Comparison of ENCODE assay signal across 9 cellular contexts in the genomic region with DNA sequence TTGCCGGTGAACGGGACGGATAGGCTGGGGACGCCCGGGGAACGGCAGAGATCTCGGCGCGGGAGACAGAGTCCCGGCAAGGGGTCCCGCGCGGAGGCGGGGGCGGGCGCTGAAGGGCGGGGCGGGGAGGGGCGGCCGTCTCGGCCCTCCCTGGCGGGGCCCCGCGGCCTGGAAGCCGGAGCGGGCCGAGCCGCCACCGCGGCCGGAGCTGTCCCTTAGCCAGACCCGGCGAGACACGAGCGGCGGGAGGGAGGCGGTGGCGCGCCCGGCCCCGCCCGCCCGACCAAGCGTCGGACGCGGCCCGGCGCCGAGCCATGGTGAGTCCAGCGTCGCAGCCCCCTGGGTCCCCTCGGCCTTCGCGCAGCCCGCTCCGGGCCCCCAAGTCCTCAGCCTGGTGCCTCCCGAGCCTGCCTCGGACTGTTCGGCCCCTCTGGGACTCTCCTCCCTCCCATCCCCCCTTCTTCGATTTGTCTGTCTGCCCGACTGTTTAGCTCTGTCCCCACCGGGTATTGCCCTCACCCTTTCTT. TPM values are rescaled to one million over a fixed set of nuclear protein-coding genes. Genes with fewer than 3 reads are reported as not detected.
DNase-seq lines count a peak whose midpoint lies in the region; ATAC-seq, FAIRE-seq and TF ChIP-seq lines count a peak whose summit lies in the region.
"Had no signal": no experiment of that assay in that cellular context is flagged by ENCODE, and none has a peak within 500 bp of the region (broad histone marks: within the 10 kb centered on the region; RNA-seq: fewer than 3 reads in every experiment).

Gene ARHGEF40 (plus strand): TSS at position 222 of the 527 bp plus-strand sequence. CDS start 93 bp downstream, at position 315.

- H3K27ac ChIP-seq in GM12878 (ENCODE audit: control insufficient read depth, insufficient read depth) = no peak within 1 kb of the TSS

- peak within 1 kb of the TSS; percentile 63 for H3K4me3 Mint-ChIP-seq in activated CD4-positive, alpha-beta T cell treated with anti-CD3 and anti-CD28 coated beads for 36 hours

- H3K9ac ChIP-seq in GM12878 (ENCODE audit: control insufficient read depth, insufficient read depth, low read length) = peak within 1 kb of the TSS; percentile 35

- WGBS in GM12878 (ENCODE audit: insufficient coverage, insufficient replicate concordance, low lambda C conversion rate, missing lambda C conversion rate) = 3% methylated on average over 6 of the region's 63 CpGs

- TF ChIP-seq POLR2A in GM12878 (IDR thresholded peaks at IDR 0.05; ENCODE audit: low read depth, low read length) = no peak

- no peak within 1 kb of the TSS for H2AFZ ChIP-seq in GM12878 (ENCODE audit: control insufficient read depth, low read depth, low read length)

- POLR2A ChIA-PET in activated CD4-positive, alpha-beta T cell treated with anti-CD3 and anti-CD28 coated beads for 36 hours (lab: Charles Lee) = interaction anchor here (0.8 to 1.6 kb wide), 2 partner anchors 22 to 97 kb away, joined by 3 read pairs; no protein-coding TSS in a partner anchor
- POLR2A ChIA-PET in GM12878 (lab: Charles Lee) = interaction anchor here (0.6 to 2.6 kb wide), 3 partner anchors 35 to 376 kb away, joined by 3 to 21 read pairs (median 7); no protein-coding TSS in a partner anchor

- no peaks in the 10 kb centered on the region for H3K79me2 ChIP-seq in GM12878 (ENCODE audit: control insufficient read depth, insufficient read depth, low read length)

- H3K27me3 ChIP-seq in GM12878 (replicated peaks in 1 of 2; ENCODE audit: control insufficient read depth in 2 of 2, insufficient read depth in 2 of 2, low read length in 1 of 2) = peaks cover 9 to 20% of the 10 kb centered on the region in 2 experiments

- SMC1A ChIA-PET in GM12878 (lab: Charles Lee; ENCODE audit: uncharacterized antibody, unreplicated experiment) = interaction anchor here (1.0 to 3.1 kb wide), 5 partner anchors 25 to 428 kb away, joined by 3 to 30 read pairs (median 8); no protein-coding TSS in a partner anchor

- RAD21 ChIA-PET in GM12878 (lab: Charles Lee; ENCODE audit: unreplicated experiment) = interaction anchor here (1.3 to 3.0 kb wide), 6 partner anchors 22 to 55 kb away, joined by 4 to 42 read pairs (median 13); no protein-coding TSS in a partner anchor

- peaks cover 61% of the 10 kb centered on the region for H3K27me3 Mint-ChIP-seq in activated CD4-positive, alpha-beta T cell treated with anti-CD3 and anti-CD28 coated beads for 36 hours

- peak; percentile 43 for DNase-seq in activated CD4-positive, alpha-beta T cell treated with anti-CD3 and anti-CD28 coated beads for 36 hours
- DNase-seq in activated CD4-positive, alpha-beta T cell treated with anti-CD3 and anti-CD28 coated beads for 4 hours = no peak
- peak; percentile 54 for DNase-seq in NCI-H69 (lab: John Stamatoyannopoulos, UW)
- no peak for DNase-seq in GM12878 (ENCODE audit: low read depth, low spot score)
- peak; percentile 72 to 73 for DNase-seq in hippocampal formation (lab: John Stamatoyannopoulos, UW)
- peak; percentile 87 for DNase-seq in posterior vena cava (ENCODE audit: low spot score)
- no peak for DNase-seq in activated gamma-delta T cell (lab: John Stamatoyannopoulos, UW)

- H3K27ac Mint-ChIP-seq in activated CD4-positive, alpha-beta T cell treated with anti-CD3 and anti-CD28 coated beads for 36 hours = no peak within 1 kb of the TSS

- peak within 1 kb of the TSS; percentile 67 for H3K4me3 ChIP-seq in GM12878

- no peaks in the 10 kb centered on the region for H3K9me3 Mint-ChIP-seq in activated CD4-positive, alpha-beta T cell treated with anti-CD3 and anti-CD28 coated beads for 36 hours (ENCODE audit: low read depth)

- FAIRE-seq in GM12878 (lab: Jason Lieb, UNC) = no peak
- FAIRE-seq: GM18507 had no signal

- TF ChIP-seq RAD21 in GM12878 (IDR thresholded peaks at IDR 0.05; ENCODE audit: insufficient read depth, low read depth, low read length) = no peak

- in situ Hi-C loops in GM12878 (cut with MboI) = no loop called here

- no peaks in the 10 kb centered on the region for H3K36me3 ChIP-seq in GM12878 (ENCODE audit: control insufficient read depth in 2 of 2, insufficient read depth in 2 of 2, low read length in 1 of 2)

- H3K4me2 ChIP-seq in GM12878 (ENCODE audit: control insufficient read depth, insufficient read depth) = peak within 1 kb of the TSS; percentile 67

- ATAC-seq in activated CD4-positive, alpha-beta T cell treated with anti-CD3 and anti-CD28 coated beads for 36 hours = no peak
- ATAC-seq in GM12878 = peak; percentile 38
- no peak for ATAC-seq in HG03175 (IDR thresholded peaks at IDR 0.05; ENCODE audit: unreplicated experiment)

- BruUV-seq in GM12878 (replicated peaks; lab: Mats Ljungman, UMichigan) = no TSS peak

- TF ChIP-seq CTCF in GM12878 (IDR thresholded peaks at IDR 0.05 in 2 of 3, conservative IDR thresholded peaks at IDR 0.05 in 1 of 3; ENCODE audit: control insufficient read depth in 2 of 3, extremely low read depth in 1 of 3, insufficient read depth in 1 of 3, low read depth in 3 of 3, low read length in 3 of 3) = no peak

- no peaks in the 10 kb centered on the region for H3K9me3 ChIP-seq in GM12878 (replicated peaks; ENCODE audit: control insufficient read depth, insufficient read depth, low read length)

- H3K4me1 Mint-ChIP-seq in activated CD4-positive, alpha-beta T cell treated with anti-CD3 and anti-CD28 coated beads for 36 hours = peaks cover 33% of the 10 kb centered on the region

- peaks cover 29% of the 10 kb centered on the region for H3K4me1 ChIP-seq in GM12878 (ENCODE audit: control insufficient read depth, insufficient read depth, low read length)

- no peak for TF ChIP-seq EP300 in GM12878 (IDR thresholded peaks at IDR 0.05; ENCODE audit: borderline replicate concordance in 1 of 2, control insufficient read depth in 1 of 2, low read depth in 2 of 2, low read length in 2 of 2)

- CTCF ChIA-PET in activated CD4-positive, alpha-beta T cell treated with anti-CD3 and anti-CD28 coated beads for 36 hours (lab: Charles Lee) = interaction anchor here (0.6 to 5.7 kb wide), 9 partner anchors 17 to 78 kb away, joined by 3 to 48 read pairs (median 6); no protein-coding TSS in a partner anchor
- CTCF ChIA-PET in GM12878 (lab: Yijun Ruan, JAX) = interaction anchor here (0.7 to 5.6 kb wide), 9 partner anchors 8 to 245 kb away, joined by 3 to 100 read pairs (median 16); partner anchors contain the start of gene TMEM253

- no peaks in the 10 kb centered on the region for H4K20me1 ChIP-seq in GM12878 (ENCODE audit: control insufficient read depth, insufficient read depth)

- no peaks in the 10 kb centered on the region for H3K36me3 Mint-ChIP-seq in activated CD4-positive, alpha-beta T cell treated with anti-CD3 and anti-CD28 coated beads for 36 hours (ENCODE audit: low read depth)

- intact Hi-C loops in activated CD4-positive, alpha-beta T cell treated with anti-CD3 and anti-CD28 coated beads for 36 hours (cut with DNase I, micrococcal nuclease) = loop anchor here (2.0 kb wide), 2 partner anchors 17 to 45 kb away; partner anchors contain the start of gene NDRG2 (in 1 of the 2)
- intact Hi-C loops in GM12878 (cut with micrococcal nuclease; ENCODE audit: unreplicated experiment) (no loop called here), posterior vena cava (cut with DNase I) (loop anchor here in 1 of 2 donors (5.0 kb wide), 1 partner anchor 37 kb away; no protein-coding TSS in a partner anchor)

RNA-seq across cellular contexts. Expression of gene ARHGEF40, which starts in this region (rescaled TPM):
- total RNA-seq in activated CD4-positive, alpha-beta T cell treated with anti-CD3 and anti-CD28 coated beads for 36 hours = under 1 TPM; 0.05 to 0.09 TPM
- 0.86 and 1.4 TPM in 2 replicates for total RNA-seq in GM12878 (2013; cell fraction: nucleolus; rRNA removed)
- total RNA-seq in GM12878 (2014; rRNA removed) = 0.05 and 0.06 TPM in 2 replicates
- total RNA-seq in GM12878 (2014; rRNA removed; fragmentation: Illumina TruSeq; extraction: Trizol) = 0.04 TPM in 1 of 2 replicates, not detected in the other
- total RNA-seq in GM12878 (2021) = 0.31 and 0.35 TPM in 2 replicates
- polyA plus RNA-seq in GM12878 (2011; ENCODE audit: low read depth) = not detected
- 0.12 and 0.26 TPM in 2 replicates for polyA plus RNA-seq in GM12878 (2011; rRNA removed)
- polyA plus RNA-seq in GM12878 (2011; cell fraction: cytosol; rRNA removed) = 0.27 and 0.45 TPM in 2 replicates
- polyA plus RNA-seq in GM12878 (2011; cell fraction: nucleus; rRNA removed) = 0.57 and 0.99 TPM in 2 replicates
- 0.04 and 0.18 TPM in 2 replicates for polyA plus RNA-seq in GM12878 (2012)
- polyA plus RNA-seq in GM12878 (2014; fragmentation: Illumina TruSeq; extraction: Trizol) = 0.03 TPM in 1 of 2 replicates, not detected in the other
- not detected for polyA plus RNA-seq in GM12878 (2014; fragmentation: Nextera tagmentation; extraction: Ambion mirVana)
- polyA plus RNA-seq in GM12878 (2014; rRNA removed) = 0.03 and 0.04 TPM in 2 replicates
- under 1 TPM; 0.11 to 0.25 TPM for polyA plus RNA-seq in GM12878 (2016; fragmentation: Nextera tagmentation; extraction: Ambion mirVana)
- 0.07 and 0.31 TPM in 2 replicates for polyA minus RNA-seq in GM12878 (2011; rRNA and poly(A)+ RNA removed)
- not detected in 2 replicates for polyA minus RNA-seq in GM12878 (2011; cell fraction: cytosol; rRNA and poly(A)+ RNA removed)
- polyA minus RNA-seq in GM12878 (2011; cell fraction: nucleus; rRNA and poly(A)+ RNA removed) = 0.19 and 0.36 TPM in 2 replicates
- total RNA-seq in posterior vena cava = 10 to 100 TPM; 41.4 to 48.6 TPM

Comparison
In these comparisons a context has a peak if more than half of its experiments do, and no peak if none do; other contexts are left out.
1. RNA of gene ARHGEF40 (total RNA-seq): 41.4 to 48.6 TPM in posterior vena cava; 0.05 to 0.09 TPM in activated CD4-positive, alpha-beta T cell treated with anti-CD3 and anti-CD28 coated beads for 36 hours and 0.04 to 1.4 TPM in GM12878; every median in the first group is over 10 times any median in the second.
2. Peak in DNase-seq in activated CD4-positive, alpha-beta T cell treated with anti-CD3 and anti-CD28 coated beads for 36 hours; RNA of the gene not detected or under 1 TPM.
3. DNase-seq: peak in NCI-H69 (single experiment), hippocampal formation (2 of 2) and posterior vena cava (single experiment); none in activated CD4-positive, alpha-beta T cell treated with anti-CD3 and anti-CD28 coated beads for 4 hours (0 of 2), GM12878 (single experiment) and activated gamma-delta T cell (single experiment).